ENCODE assay signal across 17 cellular contexts in the genomic region with DNA sequence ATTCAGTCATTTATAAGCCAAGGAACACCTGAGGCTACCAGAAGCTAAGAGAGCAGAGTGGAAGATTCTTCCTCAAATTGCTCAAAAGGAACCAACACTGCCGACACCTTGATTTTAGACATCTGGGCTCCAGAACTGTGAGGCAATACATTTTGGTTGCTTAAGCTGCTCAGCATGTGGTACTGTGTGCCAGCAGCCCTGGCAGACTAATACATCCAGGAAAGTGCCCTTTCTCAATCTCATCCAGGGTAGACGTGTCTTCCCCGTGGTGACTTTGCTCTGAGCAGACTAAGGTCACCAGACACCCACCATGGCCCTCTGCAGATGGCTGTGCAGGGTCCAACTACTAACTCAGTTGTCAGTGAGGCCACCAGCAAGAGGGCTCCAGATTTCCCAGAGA.
DNase-seq lines count a peak whose midpoint lies in the region; ATAC-seq lines count a peak whose summit lies in the region.
"Had no signal": no experiment of that assay in that cellular context is flagged by ENCODE, and none has a peak within 500 bp of the region (broad histone marks: within the 10 kb centered on the region; RNA-seq: fewer than 3 reads in every experiment).

No MANE protein-coding gene starts in this region.

- peak; percentile 73 for DNase-seq in MV-4-11 (lab: John Stamatoyannopoulos, UW)
- peak; percentile 10 for DNase-seq in adipocyte (ENCODE audit: low read depth)
- no peak for DNase-seq in left lobe of liver (ENCODE audit: low spot score)
- DNase-seq in DMS79 treated with DMSO at 0.1 percent for 48 hours (lab: John Stamatoyannopoulos, UW): no peak
- DNase-seq in NCI-H748 (lab: John Stamatoyannopoulos, UW; ENCODE audit: unreplicated experiment): no peak
- DNase-seq: ACHN; CD4-positive, alpha-beta memory T cell; H9; NCI-H187; NCI-H345; NCI-H526 treated with DMSO at 0.1 percent for 48 hours; PC-3 had no signal

- H3K9ac ChIP-seq in BLaER1 (peak overlapping the region; percentile 62; the same call in 1 of the 2 replicates), adipocyte (ENCODE audit: low read length) (no peak overlapping the region)

- ATAC-seq in left lobe of liver (peak; percentile 38), HG03460 (IDR thresholded peaks at IDR 0.05; ENCODE audit: unreplicated experiment) (no peak), HG02759 (IDR thresholded peaks at IDR 0.05; ENCODE audit: unreplicated experiment) (no peak)
- ATAC-seq: PC-3 had no signal

- peaks cover 43% of the 10 kb centered on the region for H3K9me3 ChIP-seq in BLaER1
- H3K9me3 ChIP-seq in adipocyte (ENCODE audit: control insufficient read depth, low read length): peaks cover 8% of the 10 kb centered on the region
- H3K9me3 ChIP-seq: SJSA1 had no signal

- H3K4me3 ChIP-seq in BLaER1 (no peak overlapping the region), adipocyte (ENCODE audit: low read length) (no peak overlapping the region)
- H3K4me3 ChIP-seq: SJSA1 had no signal

- H3K36me3 ChIP-seq in BLaER1 (peaks cover 25% of the 10 kb centered on the region), adipocyte (ENCODE audit: control insufficient read depth, insufficient read depth, low read length, severe bottlenecking) (no peaks in the 10 kb centered on the region)
- H3K36me3 ChIP-seq: SJSA1 had no signal

- H3K27me3 ChIP-seq in BLaER1 (no peaks in the 10 kb centered on the region), adipocyte (replicated peaks; ENCODE audit: control insufficient read depth, insufficient read depth, low read length) (no peaks in the 10 kb centered on the region)
- H3K27me3 ChIP-seq: SJSA1 had no signal

- peak overlapping the region; percentile 83 for H3K27ac ChIP-seq in BLaER1
- H3K27ac ChIP-seq: RWPE1, SJSA1 had no signal

- peak overlapping the region; percentile 59 for H3K4me2 ChIP-seq in BLaER1

- no peaks in the 10 kb centered on the region for H4K20me1 ChIP-seq in BLaER1

- peaks cover 81% of the 10 kb centered on the region for H3K4me1 ChIP-seq in BLaER1
- H3K4me1 ChIP-seq in adipocyte (ENCODE audit: control insufficient read depth, insufficient read depth, low read length): peaks cover 3% of the 10 kb centered on the region
- H3K4me1 ChIP-seq: SJSA1 had no signal

Comparison
In these comparisons a context has a peak if more than half of its experiments do, and no peak if none do; other contexts are left out.
1. DNase-seq: peak in MV-4-11 (single experiment) and adipocyte (single experiment); none in left lobe of liver (single experiment), DMS79 treated with DMSO at 0.1 percent for 48 hours (single experiment) and NCI-H748 (single experiment).